In the genomic region with DNA sequence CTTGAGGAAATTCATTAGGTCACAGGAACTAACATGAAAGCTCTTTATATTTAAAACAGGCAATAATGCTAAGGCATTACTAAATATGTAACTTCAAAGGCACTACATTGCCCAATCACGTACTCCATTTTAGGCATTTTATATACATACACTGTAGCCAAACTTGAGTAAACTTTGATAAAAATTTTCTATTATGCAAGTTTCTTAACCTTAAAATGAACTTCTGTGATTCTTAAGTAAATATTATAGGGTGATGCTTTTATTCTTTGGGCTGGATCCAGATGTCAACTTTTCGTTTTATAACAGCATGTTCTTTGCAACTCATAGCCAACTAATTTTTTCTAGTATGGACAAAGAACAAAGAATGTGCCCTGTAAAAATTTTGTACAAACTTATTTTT, we compare ENCODE assay signal across 18 cellular contexts.
"Had no signal": no experiment of that assay in that cellular context is flagged by ENCODE, and none has a peak within 500 bp of the region (broad histone marks: within the 10 kb centered on the region; RNA-seq: fewer than 3 reads in every experiment).

No MANE protein-coding gene starts in this region.

- H3K27ac ChIP-seq: brain microvascular endothelial cell, heart left ventricle, lower lobe of right lung, ovary, tibial artery had no signal

- H3K4me3 ChIP-seq: heart left ventricle, lower lobe of right lung, ovary, tibial artery had no signal

- H3K27me3 ChIP-seq: brain microvascular endothelial cell, heart left ventricle, ovary, tibial artery had no signal

- H3K4me3 Mint-ChIP-seq: activated CD4-positive, alpha-beta memory T cell treated with anti-CD3 and anti-CD28 coated beads, Interleukin-2, amount 10 ng/mL, durations not matched to agents 7 days and 5 days; activated T-cell treated with anti-CD3 and anti-CD28 coated beads, Interleukin-2, amount 50 U/mL, for 72 hours; immature natural killer cell; neural crest cell; stimulated activated naive B cell treated with anti-CD40 and anti-IgM and Interleukin-4, amounts not matched to agents 10 μg/mL and 1 μg/mL and 100 μg/mL, for 72 hours; T-helper 17 cell; WTC11 had no signal

- H3K9me3 ChIP-seq: heart left ventricle, lower lobe of right lung, ovary, tibial artery had no signal

- H3K27ac Mint-ChIP-seq: activated CD4-positive, alpha-beta memory T cell treated with anti-CD3 and anti-CD28 coated beads, Interleukin-2, amount 10 ng/mL, durations not matched to agents 7 days and 5 days; activated naive CD4-positive, alpha-beta T cell treated with anti-CD3 and anti-CD28 coated beads, Interleukin-2, amount 50 U/mL, for 72 hours; activated T-cell treated with anti-CD3 and anti-CD28 coated beads, Interleukin-2, amount 50 U/mL, for 72 hours; immature natural killer cell; stimulated activated naive B cell treated with anti-CD40 and anti-IgM and Interleukin-4, amounts not matched to agents 10 μg/mL and 1 μg/mL and 100 μg/mL, for 72 hours; T-helper 17 cell; WTC11 had no signal

- H3K9me3 Mint-ChIP-seq: activated CD4-positive, alpha-beta memory T cell treated with anti-CD3 and anti-CD28 coated beads, Interleukin-2, amount 10 ng/mL, durations not matched to agents 7 days and 5 days; activated naive CD4-positive, alpha-beta T cell treated with anti-CD3 and anti-CD28 coated beads, Interleukin-2, amount 50 U/mL, for 72 hours; activated T-cell treated with anti-CD3 and anti-CD28 coated beads, Interleukin-2, amount 50 U/mL, for 72 hours; immature natural killer cell; neural crest cell; stimulated activated naive B cell treated with anti-CD40 and anti-IgM and Interleukin-4, amounts not matched to agents 10 μg/mL and 1 μg/mL and 100 μg/mL, for 72 hours; WTC11 had no signal

- H3K4me1 ChIP-seq: heart left ventricle, lower lobe of right lung had no signal

- ATAC-seq: activated naive CD4-positive, alpha-beta T cell treated with anti-CD3 and anti-CD28 coated beads, Interleukin-2, amount 50 U/mL, for 72 hours; activated T-cell treated with anti-CD3 and anti-CD28 coated beads, Interleukin-2, amount 50 U/mL, for 72 hours; heart left ventricle; lower lobe of right lung; sciatic nerve; stimulated activated naive B cell treated with anti-CD40 and anti-IgM and Interleukin-4, amounts not matched to agents 10 μg/mL and 1 μg/mL and 100 μg/mL, for 72 hours; T-helper 17 cell; WTC11 had no signal

- H3K4me1 Mint-ChIP-seq: activated CD4-positive, alpha-beta memory T cell treated with anti-CD3 and anti-CD28 coated beads, Interleukin-2, amount 10 ng/mL, durations not matched to agents 7 days and 5 days; immature natural killer cell; neural crest cell; stimulated activated naive B cell treated with anti-CD40 and anti-IgM and Interleukin-4, amounts not matched to agents 10 μg/mL and 1 μg/mL and 100 μg/mL, for 72 hours; WTC11 had no signal

- H3K36me3 Mint-ChIP-seq: activated naive CD4-positive, alpha-beta T cell treated with anti-CD3 and anti-CD28 coated beads, Interleukin-2, amount 50 U/mL, for 72 hours; immature natural killer cell; stimulated activated naive B cell treated with anti-CD40 and anti-IgM and Interleukin-4, amounts not matched to agents 10 μg/mL and 1 μg/mL and 100 μg/mL, for 72 hours; WTC11 had no signal

- H3K36me3 ChIP-seq: brain microvascular endothelial cell, heart left ventricle, lower lobe of right lung, ovary, tibial artery had no signal

- DNase-seq: activated CD4-positive, alpha-beta memory T cell treated with anti-CD3 and anti-CD28 coated beads, Interleukin-2, amount 10 ng/mL, durations not matched to agents 7 days and 5 days; activated CD4-positive, alpha-beta T cell treated with anti-CD3 and anti-CD28 coated beads for 4 hours; activated gamma-delta T cell; activated T-cell treated with anti-CD3 and anti-CD28 coated beads, Interleukin-2, amount 50 U/mL, for 72 hours; brain microvascular endothelial cell; heart left ventricle; immature natural killer cell; lower lobe of right lung; midbrain; ovary; stimulated activated CD4-positive, alpha-beta T cell treated with anti-CD3 and anti-CD28 coated beads, Interleukin-2, amount 100 ng/mL, for 48 hours; stimulated activated naive B cell treated with anti-CD40 and anti-IgM and Interleukin-4, amounts not matched to agents 10 μg/mL and 1 μg/mL and 100 μg/mL, for 72 hours; T-helper 17 cell; tibial artery had no signal
